In the genomic region with DNA sequence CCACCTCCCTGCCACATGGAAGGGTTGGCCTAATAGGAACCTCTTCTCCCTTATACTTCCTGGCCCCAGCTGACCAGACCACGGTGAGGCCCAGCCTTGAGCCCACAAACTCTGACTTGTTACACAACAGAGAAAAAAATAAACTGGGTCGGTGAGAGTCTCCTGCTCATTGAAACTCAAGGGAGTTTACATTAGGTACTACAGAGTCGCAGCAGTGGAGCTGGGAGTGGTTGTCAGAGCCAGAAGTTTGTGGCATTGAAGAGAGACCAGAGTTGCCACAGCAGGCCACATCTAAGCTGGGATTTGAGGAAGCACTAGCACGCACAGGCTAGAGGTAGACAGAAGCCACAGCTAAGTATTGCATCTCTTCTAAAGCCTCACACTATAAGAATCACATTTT, we compare ENCODE assay signal across 1 cellular context.
TF ChIP-seq lines count a peak whose summit lies in the region.

No MANE protein-coding gene starts in this region.

TF ChIP-seq in GM12878, 131 proteins besides CTCF, POLR2A, EP300 and RAD21:
- TF ChIP-seq ZBTB11 (CRISPR knock-in tag; IDR thresholded peaks at IDR 0.05) (no peak), NFIC (IDR thresholded peaks at IDR 0.05; ENCODE audit: low read depth, low read length) (0 out of 2 replicates have a peak, but pooled peaks have one; percentile 26), RUNX3 (IDR thresholded peaks at IDR 0.05; ENCODE audit: low read length) (peak; percentile 48; the same call in 1 of the 2 replicates)
TF ChIP-seq in GM12878: peak in this region for 2.
